16 cellular contexts compared by ENCODE assay signal in the genomic region with DNA sequence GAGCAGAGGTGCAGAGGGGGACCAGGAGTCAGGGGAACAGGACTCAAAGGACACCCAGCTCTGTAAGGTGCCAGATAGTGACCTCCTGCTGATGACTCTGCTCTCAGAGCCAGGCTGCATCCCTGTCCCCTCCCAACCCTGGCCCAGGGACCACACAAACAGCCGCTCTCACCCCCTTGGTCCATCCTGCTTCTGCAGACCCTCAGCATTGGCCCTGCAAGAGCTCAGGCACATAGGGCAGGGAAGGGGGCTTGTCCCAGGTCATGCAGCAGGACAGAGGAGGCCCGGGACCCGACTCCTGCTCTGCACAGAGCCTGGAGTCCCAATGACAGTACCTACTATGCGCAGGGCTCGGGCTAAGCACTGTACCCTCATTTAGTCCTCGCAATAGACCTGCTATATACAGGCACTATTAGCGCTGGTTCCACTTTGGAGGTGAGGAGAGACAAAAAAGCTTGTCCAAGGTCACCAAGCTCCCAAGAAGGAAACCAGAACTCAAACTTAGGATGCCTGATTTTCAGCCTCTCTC. TPM values are rescaled to one million over a fixed set of nuclear protein-coding genes. Genes with fewer than 3 reads are reported as not detected.
A peak's percentile ranks its signal among the peaks of the same experiment; 100 is the strongest.
DNase-seq lines count a peak whose midpoint lies in the region; ATAC-seq, FAIRE-seq and TF ChIP-seq lines count a peak whose summit lies in the region.
"Had no signal": no experiment of that assay in that cellular context is flagged by ENCODE, and none has a peak within 500 bp of the region (broad histone marks: within the 10 kb centered on the region; RNA-seq: fewer than 3 reads in every experiment).

No MANE protein-coding gene starts in this region.

- TF ChIP-seq POLR2A in A549 (IDR thresholded peaks at IDR 0.05; ENCODE audit: low read length) = no peak

- peaks cover 75% of the 10 kb centered on the region for H3K36me3 Mint-ChIP-seq in endodermal cell (ENCODE audit: low read depth)
- peaks cover 41% of the 10 kb centered on the region for H3K36me3 Mint-ChIP-seq in nephron progenitor cell (ENCODE audit: low read depth)
- H3K36me3 Mint-ChIP-seq in stimulated activated naive B cell treated with anti-CD40 and anti-IgM and Interleukin-4, amounts not matched to agents 10 μg/mL and 1 μg/mL and 100 μg/mL, for 72 hours = no peaks in the 10 kb centered on the region
- H3K36me3 Mint-ChIP-seq: activated naive CD4-positive, alpha-beta T cell treated with anti-CD3 and anti-CD28 coated beads, Interleukin-2, amount 50 U/mL, for 72 hours had no signal

- H3K4me1 ChIP-seq in A549 (peaks cover 73% of the 10 kb centered on the region), HUES48 (ENCODE audit: control insufficient read depth, insufficient read depth, low read length) (peaks cover 32% of the 10 kb centered on the region), endodermal cell (ENCODE audit: control insufficient read depth, insufficient read depth, low read length) (peaks cover 34% of the 10 kb centered on the region)

- no peak for FAIRE-seq in A549 (lab: Jason Lieb, UNC)

- peaks cover 41% of the 10 kb centered on the region for H3K4me1 Mint-ChIP-seq in endodermal cell
- H3K4me1 Mint-ChIP-seq in nephron progenitor cell = peaks cover 39% of the 10 kb centered on the region
- H3K4me1 Mint-ChIP-seq in stimulated activated naive B cell treated with anti-CD40 and anti-IgM and Interleukin-4, amounts not matched to agents 10 μg/mL and 1 μg/mL and 100 μg/mL, for 72 hours = peaks cover 7 to 16% of the 10 kb centered on the region in 2 donors

- H3K27ac Mint-ChIP-seq in endodermal cell (peak overlapping the region; percentile 77), nephron progenitor cell (peak overlapping the region; percentile 82)
- H3K27ac Mint-ChIP-seq in stimulated activated naive B cell treated with anti-CD40 and anti-IgM and Interleukin-4, amounts not matched to agents 10 μg/mL and 1 μg/mL and 100 μg/mL, for 72 hours = no peak overlapping the region
- H3K27ac Mint-ChIP-seq: T-helper 17 cell had no signal

- no peak for TF ChIP-seq CTCF in A549 (IDR thresholded peaks at IDR 0.05)
- no peak for TF ChIP-seq CTCF in endodermal cell (conservative IDR thresholded peaks at IDR 0.05)
- TF ChIP-seq CTCF in nephron progenitor cell (IDR thresholded peaks at IDR 0.05) = no peak
- TF ChIP-seq CTCF in foreskin fibroblast (IDR thresholded peaks at IDR 0.05; ENCODE audit: low read depth, low read length) = no peak

- CTCF ChIA-PET in A549 (lab: Yijun Ruan, JAX) = interaction anchor here (0.8 to 4.5 kb wide), 8 partner anchors 9 to 67 kb away, joined by 3 to 44 read pairs (median 7); partner anchors contain the start of gene FAM131C

- H3K9me3 ChIP-seq in A549 (no peaks in the 10 kb centered on the region), HUES48 (ENCODE audit: control insufficient read depth, insufficient read depth, low read length) (no peaks in the 10 kb centered on the region), endodermal cell (ENCODE audit: control insufficient read depth, low read length) (no peaks in the 10 kb centered on the region)
- H3K9me3 ChIP-seq: gastroesophageal sphincter had no signal

- H3K4me2 ChIP-seq in A549 = peak overlapping the region; percentile 81

- no peak for TF ChIP-seq RAD21 in A549 (conservative IDR thresholded peaks at IDR 0.05 in 1 of 2, IDR thresholded peaks at IDR 0.05 in 1 of 2)

- no peak for ATAC-seq in A549
- ATAC-seq in HG02884 (IDR thresholded peaks at IDR 0.05; ENCODE audit: unreplicated experiment) = no peak
- ATAC-seq in stimulated activated naive B cell treated with anti-CD40 and anti-IgM and Interleukin-4, amounts not matched to agents 10 μg/mL and 1 μg/mL and 100 μg/mL, for 72 hours (replicated peaks) = no peak
- no peak for ATAC-seq in GM21367 (IDR thresholded peaks at IDR 0.05; ENCODE audit: unreplicated experiment)
- ATAC-seq: effector memory CD8-positive, alpha-beta T cell; gastroesophageal sphincter; T-helper 17 cell had no signal

- POLR2A ChIA-PET in A549 (lab: Yijun Ruan, JAX) = interaction anchor here (0.5 to 1.4 kb wide), 5 partner anchors 16 to 295 kb away, joined by 3 to 5 read pairs (median 4); partner anchors contain the start of gene EPHA2

- DNase-seq in A549 (ENCODE audit: low read depth in 1 of 2, low spot score in 1 of 2) = no peak
- DNase-seq in endodermal cell = no peak
- no peak for DNase-seq in nephron progenitor cell
- DNase-seq in stimulated activated naive B cell treated with anti-CD40 and anti-IgM and Interleukin-4, amounts not matched to agents 10 μg/mL and 1 μg/mL and 100 μg/mL, for 72 hours = no peak
- no peak for DNase-seq in foreskin fibroblast
- DNase-seq: activated CD4-positive, alpha-beta T cell treated with anti-CD3 and anti-CD28 coated beads for 1 hour; effector memory CD8-positive, alpha-beta T cell; NCI-H2081; substantia nigra; T-helper 17 cell had no signal

- whole genome bisulfite sequencing in A549 (ENCODE audit: missing lambda C conversion rate) = 84% methylated on average over 3 of the region's 7 CpGs
- WGBS in endodermal cell (ENCODE audit: insufficient coverage in 1 of 2, insufficient read length in 1 of 2), 2 experiments = 95 to 97% methylated on average over 4 to 7 of the region's 7 CpGs

- no peaks in the 10 kb centered on the region for H3K27me3 Mint-ChIP-seq in endodermal cell (ENCODE audit: insufficient read depth)
- H3K27me3 Mint-ChIP-seq in nephron progenitor cell (ENCODE audit: low read depth, poor library complexity) = peaks cover 6% of the 10 kb centered on the region
- H3K27me3 Mint-ChIP-seq in stimulated activated naive B cell treated with anti-CD40 and anti-IgM and Interleukin-4, amounts not matched to agents 10 μg/mL and 1 μg/mL and 100 μg/mL, for 72 hours = peaks cover 33 to 43% of the 10 kb centered on the region in 2 donors
- H3K27me3 Mint-ChIP-seq: central memory CD8-positive, alpha-beta T cell; T-helper 17 cell had no signal

- H3K27me3 ChIP-seq in HUES48 (ENCODE audit: control insufficient read depth, insufficient read depth, low read length) (no peaks in the 10 kb centered on the region), endodermal cell (ENCODE audit: control insufficient read depth, insufficient read depth, low read length, poor library complexity, severe bottlenecking) (no peaks in the 10 kb centered on the region)
- H3K27me3 ChIP-seq: gastroesophageal sphincter had no signal

- no peak for TF ChIP-seq EP300 in A549 (IDR thresholded peaks at IDR 0.05)

- H3K9me3 Mint-ChIP-seq in endodermal cell = no peaks in the 10 kb centered on the region
- no peaks in the 10 kb centered on the region for H3K9me3 Mint-ChIP-seq in nephron progenitor cell
- peaks cover 0 to 2% of the 10 kb centered on the region in 2 donors for H3K9me3 Mint-ChIP-seq in stimulated activated naive B cell treated with anti-CD40 and anti-IgM and Interleukin-4, amounts not matched to agents 10 μg/mL and 1 μg/mL and 100 μg/mL, for 72 hours
- H3K9me3 Mint-ChIP-seq: activated naive CD4-positive, alpha-beta T cell treated with anti-CD3 and anti-CD28 coated beads, Interleukin-2, amount 50 U/mL, for 72 hours; central memory CD8-positive, alpha-beta T cell; effector memory CD8-positive, alpha-beta T cell had no signal

- H3K27ac ChIP-seq in A549 (peak overlapping the region; percentile 95 to 100), HUES48 (ENCODE audit: low read depth, low read length) (peak overlapping the region; percentile 20), endodermal cell (ENCODE audit: low read depth, low read length) (no peak overlapping the region)

- H3K4me3 ChIP-seq in A549 (peak overlapping the region; percentile 0; the same call in 2 of the 3 replicates), HUES48 (ENCODE audit: low read depth, low read length) (no peak overlapping the region), endodermal cell (ENCODE audit: low read length) (no peak overlapping the region), foreskin fibroblast (ENCODE audit: low read depth in 1 of 2, low read length in 2 of 2) (no peak overlapping the region)
- H3K4me3 ChIP-seq: gastroesophageal sphincter had no signal

- peaks cover 57% of the 10 kb centered on the region for H3K36me3 ChIP-seq in HUES48 (ENCODE audit: control insufficient read depth, insufficient read depth, low read length)
- H3K36me3 ChIP-seq in endodermal cell (ENCODE audit: control insufficient read depth, insufficient read depth, low read length) = peaks cover 92% of the 10 kb centered on the region

- H3K9ac ChIP-seq in HUES48 (ENCODE audit: low read depth, low read length) = no peak overlapping the region
- H3K9ac ChIP-seq in endodermal cell (ENCODE audit: extremely low read depth, low read length, poor library complexity, severe bottlenecking) = no peak overlapping the region

- H3K4me3 Mint-ChIP-seq in endodermal cell = no peak overlapping the region
- H3K4me3 Mint-ChIP-seq in nephron progenitor cell = no peak overlapping the region
- no peak overlapping the region for H3K4me3 Mint-ChIP-seq in stimulated activated naive B cell treated with anti-CD40 and anti-IgM and Interleukin-4, amounts not matched to agents 10 μg/mL and 1 μg/mL and 100 μg/mL, for 72 hours
- H3K4me3 Mint-ChIP-seq: central memory CD8-positive, alpha-beta T cell; effector memory CD8-positive, alpha-beta T cell; T-helper 17 cell had no signal

TF ChIP-seq in A549, 52 proteins besides CTCF, POLR2A, EP300 and RAD21 (continues in another document):
- TF ChIP-seq RNF2 (IDR thresholded peaks at IDR 0.05; ENCODE audit: borderline replicate concordance, low read depth) (no peak), TP53 (CRISPR knock-in tag; IDR thresholded peaks at IDR 0.05) (no peak), NR3C1 (IDR thresholded peaks at IDR 0.05) (no peak), ZNF302 (CRISPR knock-in tag; IDR thresholded peaks at IDR 0.05) (no peak), ELK1 (IDR thresholded peaks at IDR 0.05; ENCODE audit: low read depth, low read length) (no peak), SMC3 (IDR thresholded peaks at IDR 0.05) (no peak), CEBPB (IDR thresholded peaks at IDR 0.05) (no peak), CBX8 (IDR thresholded peaks at IDR 0.05) (no peak), SREBF2 (IDR thresholded peaks at IDR 0.05) (no peak)

RNA-seq across cellular contexts. Expression of gene EPHA2, which starts 15.7 kb away (rescaled TPM):
- polyA plus RNA-seq in A549 (2011; rRNA removed) (55.0 and 59.3 TPM in 2 replicates), A549 (2017; fragmentation: RNase III; extraction: RNeasy Plus Mini Kit Qiagen cat#74134 plus additional on column Dnase treatment) (87.1 to 93.8 TPM (median 93.2 TPM) in 3 replicates)
- 112 and 122 TPM in 2 replicates for polyA plus RNA-seq in A549 (2012; cell fraction: cytosol; rRNA removed)
- polyA plus RNA-seq in A549 (2012; cell fraction: nucleus; rRNA removed) = 317 and 462 TPM in 2 replicates
- polyA minus RNA-seq in A549 (2011; rRNA and poly(A)+ RNA removed) = 99.4 and 100.0 TPM in 2 replicates
- total RNA-seq in endodermal cell = 10 to 100 TPM; 56.5 to 64.3 TPM
- polyA plus RNA-seq in endodermal cell (2013, experiment 1 of 2) = 56.0 TPM
- polyA plus RNA-seq in endodermal cell (2013, experiment 2 of 2) = 56.3 TPM
- total RNA-seq: T-helper 17 cell had no signal
